19 cellular contexts compared by ENCODE assay signal in the genomic region with DNA sequence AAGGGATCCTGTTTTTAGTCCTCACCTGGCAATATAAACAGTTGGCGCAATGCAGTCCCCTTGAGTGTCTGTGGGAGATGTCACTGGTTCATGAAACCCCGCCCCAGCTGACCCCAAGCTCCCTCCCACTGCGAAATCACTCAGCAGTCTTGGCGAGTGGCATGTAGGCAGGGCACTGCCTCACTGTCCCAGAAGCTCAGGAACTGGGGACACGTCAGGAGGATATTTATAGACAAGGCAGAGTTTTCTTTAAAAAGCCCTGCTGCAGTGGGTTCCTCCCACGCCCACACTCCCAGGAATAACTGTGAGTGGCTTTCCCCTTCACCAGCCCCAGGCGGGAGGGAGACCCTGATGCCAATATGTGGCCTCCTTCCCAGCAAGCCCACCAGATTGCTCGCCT. TPM values are rescaled to one million over a fixed set of nuclear protein-coding genes. Genes with fewer than 3 reads are reported as not detected.
A peak's percentile ranks its signal among the peaks of the same experiment; 100 is the strongest.
DNase-seq lines count a peak whose midpoint lies in the region; ATAC-seq lines count a peak whose summit lies in the region.
"Had no signal": no experiment of that assay in that cellular context is flagged by ENCODE, and none has a peak within 500 bp of the region (broad histone marks: within the 10 kb centered on the region; RNA-seq: fewer than 3 reads in every experiment).

No MANE protein-coding gene starts in this region.

- DNase-seq in LHCN-M2 (ENCODE audit: low read depth) (peak; percentile 18), Right ventricle myocardium superior (no peak), hepatic stellate cell (ENCODE audit: low spot score) (peak; percentile 32), putamen (ENCODE audit: low spot score) (peak; percentile 62), NCI-H1694 (lab: John Stamatoyannopoulos, UW) (no peak), NOMO-1 treated with DMSO at 0.1 percent for 48 hours (lab: John Stamatoyannopoulos, UW; ENCODE audit: unreplicated experiment) (no peak), DMS53 (lab: John Stamatoyannopoulos, UW) (no peak), AML-193 (lab: John Stamatoyannopoulos, UW) (no peak)
- DNase-seq: H7, IMR-90, Karpas-422, MV-4-11, NCI-H1417 treated with DMSO at 0.1 percent for 48 hours, NCI-H2029, NCI-H2171 treated with DMSO at 0.1 percent for 48 hours, NCI-H446 treated with DMSO at 0.1 percent for 48 hours, NCI-H748 treated with DMSO at 0.1 percent for 48 hours, PC-9 had no signal

- ATAC-seq in Right ventricle myocardium superior (ENCODE audit: poor library complexity) = peak; percentile 92

- intact Hi-C loops in Right ventricle myocardium superior (cut with DNase I) = no loop called here

RNA-seq across cellular contexts. Expression of a gene that starts 44.3 kb away (rescaled TPM):
- total RNA-seq in LHCN-M2 (2014; rRNA removed) = 0.98 and 1.3 TPM in 2 replicates
- polyA plus RNA-seq in LHCN-M2 (2012) = 2.6 TPM
- total RNA-seq in Right ventricle myocardium superior = 8.1 TPM
- total RNA-seq: A673, IMR-90 had no signal

RNA-seq across cellular contexts. Expression of a gene that starts 58.2 kb away (rescaled TPM):
- total RNA-seq in LHCN-M2 (2014; rRNA removed) (28.5 and 32.5 TPM in 2 replicates), Right ventricle myocardium superior (17.3 TPM)
- 29.4 TPM for polyA plus RNA-seq in LHCN-M2 (2012)

Comparison
In these comparisons a context has a peak if more than half of its experiments do, and no peak if none do; other contexts are left out.
1. DNase-seq: peak in LHCN-M2 (single experiment), hepatic stellate cell (single experiment) and putamen (single experiment); none in Right ventricle myocardium superior (single experiment), NCI-H1694 (single experiment), NOMO-1 treated with DMSO at 0.1 percent for 48 hours (single experiment), DMS53 (single experiment) and AML-193 (0 of 2).